Comparison of ENCODE assay signal across 20 cellular contexts in the genomic region with DNA sequence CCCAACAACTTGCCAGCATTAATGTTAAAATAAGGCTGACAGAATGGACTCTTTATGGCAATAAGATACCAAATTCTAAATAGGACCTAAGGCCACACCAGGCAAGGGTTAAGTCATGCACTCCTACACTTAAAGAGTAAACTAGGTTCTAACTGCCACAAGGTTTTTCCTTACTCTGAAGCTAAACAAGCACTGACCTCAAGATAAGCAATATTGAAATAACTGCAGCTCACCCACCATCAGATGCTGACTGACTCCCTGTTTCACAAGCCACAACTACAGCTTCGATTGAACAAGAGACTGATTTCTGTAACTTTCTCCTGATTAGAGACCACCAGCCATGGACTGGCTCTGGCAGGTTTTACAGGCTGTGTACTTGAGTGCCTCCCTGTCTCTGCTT.
A peak's percentile ranks its signal among the peaks of the same experiment; 100 is the strongest.
DNase-seq lines count a peak whose midpoint lies in the region; ATAC-seq, FAIRE-seq and TF ChIP-seq lines count a peak whose summit lies in the region.
"Had no signal": no experiment of that assay in that cellular context is flagged by ENCODE, and none has a peak within 500 bp of the region (broad histone marks: within the 10 kb centered on the region; RNA-seq: fewer than 3 reads in every experiment).

No MANE protein-coding gene starts in this region.

- peaks cover under 1% of the 10 kb centered on the region for H3K36me3 Mint-ChIP-seq in mesothelial cell of epicardium
- no peaks in the 10 kb centered on the region for H3K36me3 Mint-ChIP-seq in stimulated activated naive B cell treated with anti-CD40 and anti-IgM and Interleukin-4, amounts not matched to agents 10 μg/mL and 1 μg/mL and 100 μg/mL, for 72 hours
- H3K36me3 Mint-ChIP-seq: CD4-positive, CD25-positive, alpha-beta regulatory T cell had no signal

- no peak overlapping the region for H4K8ac ChIP-seq in IMR-90 (ENCODE audit: low read depth in 2 of 2, low read length in 2 of 2)

- no peak overlapping the region for H3K4me3 ChIP-seq in IMR-90 (ENCODE audit: insufficient read depth, low read depth, low read length)
- H3K4me3 ChIP-seq in RWPE2 (ENCODE audit: severe bottlenecking): no peak overlapping the region
- no peak overlapping the region for H3K4me3 ChIP-seq in hepatocyte
- no peak overlapping the region for H3K4me3 ChIP-seq in testis
- H3K4me3 ChIP-seq: HAP-1 had no signal

- H4K5ac ChIP-seq in IMR-90 (ENCODE audit: low read depth, low read length): no peak overlapping the region

- no peak overlapping the region for H3K9ac ChIP-seq in IMR-90 (ENCODE audit: low read depth, low read length)
- H3K9ac ChIP-seq: KMS-11 had no signal

- no peak for TF ChIP-seq CTCF in IMR-90 (conservative IDR thresholded peaks at IDR 0.05; ENCODE audit: low read depth, low read length)
- no peak for TF ChIP-seq CTCF in RWPE2 (IDR thresholded peaks at IDR 0.05; ENCODE audit: poor library complexity, severe bottlenecking)
- TF ChIP-seq CTCF in hepatocyte (IDR thresholded peaks at IDR 0.05; ENCODE audit: poor library complexity): no peak
- no peak for TF ChIP-seq CTCF in mesothelial cell of epicardium (IDR thresholded peaks at IDR 0.05; ENCODE audit: unreplicated experiment)
- no peak for TF ChIP-seq CTCF in testis (IDR thresholded peaks at IDR 0.05)

- no peaks in the 10 kb centered on the region for H3K9me2 ChIP-seq in hepatocyte (replicated peaks; ENCODE audit: insufficient read depth)

- DNase-seq in IMR-90: peak; percentile 36
- no peak for DNase-seq in RWPE2 (ENCODE audit: low spot score)
- no peak for DNase-seq in hepatocyte (ENCODE audit: low spot score)
- DNase-seq in urothelium cell line (ENCODE audit: low spot score): no peak
- no peak for DNase-seq in mesothelial cell of epicardium (ENCODE audit: low spot score in 2 of 2, unreplicated experiment in 2 of 2)
- no peak for DNase-seq in testis
- no peak for DNase-seq in stimulated activated naive B cell treated with anti-CD40 and anti-IgM and Interleukin-4, amounts not matched to agents 10 μg/mL and 1 μg/mL and 100 μg/mL, for 72 hours
- DNase-seq: ACHN; BE2C; C1 segment of cervical spinal cord; CD4-positive, CD25-positive, alpha-beta regulatory T cell; DMS153; GDM1 had no signal

- peaks cover 9% of the 10 kb centered on the region for H3K9me3 Mint-ChIP-seq in mesothelial cell of epicardium
- H3K9me3 Mint-ChIP-seq in stimulated activated naive B cell treated with anti-CD40 and anti-IgM and Interleukin-4, amounts not matched to agents 10 μg/mL and 1 μg/mL and 100 μg/mL, for 72 hours: no peaks in the 10 kb centered on the region
- H3K9me3 Mint-ChIP-seq: CD4-positive, CD25-positive, alpha-beta regulatory T cell had no signal

- no peaks in the 10 kb centered on the region for H3K79me2 ChIP-seq in hepatocyte

- H3K9me3 ChIP-seq in IMR-90 (ENCODE audit: control insufficient read depth, insufficient read depth, low read length): no peaks in the 10 kb centered on the region
- no peaks in the 10 kb centered on the region for H3K9me3 ChIP-seq in RWPE2 (ENCODE audit: severe bottlenecking)
- no peaks in the 10 kb centered on the region for H3K9me3 ChIP-seq in hepatocyte (ENCODE audit: low read depth)
- no peaks in the 10 kb centered on the region for H3K9me3 ChIP-seq in testis
- H3K9me3 ChIP-seq: BE2C, Caco-2, HAP-1 had no signal

- H4K20me1 ChIP-seq in IMR-90 (ENCODE audit: insufficient read depth, low read length) (no peaks in the 10 kb centered on the region), hepatocyte (ENCODE audit: insufficient read depth, poor library complexity, severe bottlenecking) (no peaks in the 10 kb centered on the region)

- H3K27ac ChIP-seq in IMR-90 (ENCODE audit: insufficient read depth, low read length): no peak overlapping the region
- peak overlapping the region; percentile 54 for H3K27ac ChIP-seq in RWPE2 (ENCODE audit: poor library complexity, severe bottlenecking)
- H3K27ac ChIP-seq in hepatocyte: peak overlapping the region; percentile 64
- no peak overlapping the region for H3K27ac ChIP-seq in testis
- H3K27ac ChIP-seq: KMS-11 had no signal

- H3K27ac Mint-ChIP-seq in mesothelial cell of epicardium: no peak overlapping the region
- no peak overlapping the region for H3K27ac Mint-ChIP-seq in stimulated activated naive B cell treated with anti-CD40 and anti-IgM and Interleukin-4, amounts not matched to agents 10 μg/mL and 1 μg/mL and 100 μg/mL, for 72 hours
- H3K27ac Mint-ChIP-seq: CD4-positive, CD25-positive, alpha-beta regulatory T cell had no signal

- TF ChIP-seq POLR2A in IMR-90 (IDR thresholded peaks at IDR 0.05; ENCODE audit: low read depth, low read length) (no peak), testis (IDR thresholded peaks at IDR 0.05) (no peak)

- no peak overlapping the region for H3K4me2 ChIP-seq in IMR-90 (ENCODE audit: low read depth, low read length)
- no peak overlapping the region for H3K4me2 ChIP-seq in hepatocyte
- H3K4me2 ChIP-seq: KMS-11 had no signal

- no peak overlapping the region for H4K91ac ChIP-seq in IMR-90 (ENCODE audit: insufficient read depth, low read depth, low read length)

- no peak overlapping the region for H2AK9ac ChIP-seq in IMR-90 (replicated peaks; ENCODE audit: low read depth, low read length, poor library complexity)

- peaks cover 8% of the 10 kb centered on the region for H3K4me1 Mint-ChIP-seq in mesothelial cell of epicardium
- no peaks in the 10 kb centered on the region for H3K4me1 Mint-ChIP-seq in stimulated activated naive B cell treated with anti-CD40 and anti-IgM and Interleukin-4, amounts not matched to agents 10 μg/mL and 1 μg/mL and 100 μg/mL, for 72 hours
- H3K4me1 Mint-ChIP-seq: CD4-positive, CD25-positive, alpha-beta regulatory T cell had no signal

- H2AK5ac ChIP-seq in IMR-90 (ENCODE audit: low read depth, low read length): no peak overlapping the region

- dilution Hi-C loops in IMR-90 (cut with HindIII; ENCODE audit: low sequenced_read_pairs, unreplicated experiment): no loop called here

- WGBS in IMR-90 (ENCODE audit: extremely low coverage in 2 of 2, insufficient read length in 1 of 2), 2 experiments: no CpG with 5 or more reads among the region's 1 CpG
- 11% methylated on average over 1 of the region's 1 CpG for WGBS in hepatocyte (ENCODE audit: low lambda C conversion rate, missing lambda C conversion rate)
- WGBS in testis, 2 donors: 43 to 71% methylated on average over 1 of the region's 1 CpG

- no peak for TF ChIP-seq RAD21 in IMR-90 (IDR thresholded peaks at IDR 0.05; ENCODE audit: low read length)

- H2AFZ ChIP-seq in IMR-90 (replicated peaks; ENCODE audit: low read length, poor library complexity) (no peak overlapping the region), hepatocyte (no peak overlapping the region)

- H3K18ac ChIP-seq in IMR-90 (ENCODE audit: low read depth, low read length): peak overlapping the region; percentile 46; the same call in 1 of the 2 replicates

- H3K27me3 ChIP-seq in IMR-90 (ENCODE audit: control insufficient read depth, insufficient read depth, low read length) (peaks cover 2% of the 10 kb centered on the region; the same call in 1 of the 2 replicates), RWPE2 (ENCODE audit: insufficient read depth, poor library complexity, severe bottlenecking) (no peaks in the 10 kb centered on the region), hepatocyte (no peaks in the 10 kb centered on the region), testis (no peaks in the 10 kb centered on the region)
- H3K27me3 ChIP-seq: BE2C had no signal

- no peak overlapping the region for H3K23ac ChIP-seq in IMR-90 (ENCODE audit: low read depth, low read length)

- POLR2A ChIA-PET in IMR-90 (lab: Charles Lee; ENCODE audit: unreplicated experiment): no interaction called here

- H3K36me3 ChIP-seq in IMR-90 (ENCODE audit: control insufficient read depth, insufficient read depth, low read length) (no peaks in the 10 kb centered on the region), RWPE2 (ENCODE audit: low read depth) (no peaks in the 10 kb centered on the region), hepatocyte (replicated peaks; ENCODE audit: insufficient read depth, low read depth) (no peaks in the 10 kb centered on the region), testis (ENCODE audit: low read depth, missing control alignments) (no peaks in the 10 kb centered on the region)
- H3K36me3 ChIP-seq: BE2C, HAP-1 had no signal

- in situ Hi-C loops in IMR-90 (cut with MboI; ENCODE audit: low sequenced_read_pairs): no loop called here

- CTCF ChIA-PET in IMR-90 (lab: Yijun Ruan, JAX): interaction anchor here (0.9 kb wide), 1 partner anchor 617 kb away, joined by 3 read pairs; no protein-coding TSS in a partner anchor

- no peaks in the 10 kb centered on the region for H3K27me3 Mint-ChIP-seq in mesothelial cell of epicardium (ENCODE audit: low read depth)
- no peaks in the 10 kb centered on the region for H3K27me3 Mint-ChIP-seq in stimulated activated naive B cell treated with anti-CD40 and anti-IgM and Interleukin-4, amounts not matched to agents 10 μg/mL and 1 μg/mL and 100 μg/mL, for 72 hours

- H2BK120ac ChIP-seq in IMR-90 (ENCODE audit: low read depth, low read length): no peak overlapping the region

- intact Hi-C loops in IMR-90 (cut with micrococcal nuclease) (no loop called here), testis (cut with DNase I; ENCODE audit: low total_unique reads) (no loop called here)

- H3K14ac ChIP-seq in IMR-90 (replicated peaks; ENCODE audit: low read depth, low read length): no peak overlapping the region

- H2BK20ac ChIP-seq in IMR-90 (ENCODE audit: low read depth, low read length): no peak overlapping the region

- no peaks in the 10 kb centered on the region for H3K79me1 ChIP-seq in IMR-90 (ENCODE audit: low read depth in 1 of 2, low read length in 2 of 2)

- H3K56ac ChIP-seq in IMR-90 (ENCODE audit: extremely low read depth, insufficient read depth, low read length): no peak overlapping the region

- BruUV-seq in IMR-90 (replicated peaks; lab: Mats Ljungman, UMichigan): no TSS peak

- no peak overlapping the region for H2BK15ac ChIP-seq in IMR-90 (ENCODE audit: low read depth, low read length)

- H3K9me1 ChIP-seq in IMR-90 (ENCODE audit: insufficient read depth, low read length): no peaks in the 10 kb centered on the region

- peak; percentile 35 for FAIRE-seq in urothelium cell line (lab: Jason Lieb, UNC)
- FAIRE-seq: A204.1, GM19239, H1 had no signal

- H3K4me3 Mint-ChIP-seq in mesothelial cell of epicardium: no peak overlapping the region
- no peak overlapping the region for H3K4me3 Mint-ChIP-seq in stimulated activated naive B cell treated with anti-CD40 and anti-IgM and Interleukin-4, amounts not matched to agents 10 μg/mL and 1 μg/mL and 100 μg/mL, for 72 hours
- H3K4me3 Mint-ChIP-seq: CD4-positive, CD25-positive, alpha-beta regulatory T cell had no signal

- H3K4ac ChIP-seq in IMR-90 (ENCODE audit: low read depth, low read length): no peak overlapping the region

- no peak overlapping the region for H2BK5ac ChIP-seq in IMR-90 (ENCODE audit: low read depth, low read length, poor library complexity, severe bottlenecking)

- ATAC-seq in IMR-90 (ENCODE audit: low read depth) (peak; percentile 69), RWPE2 (ENCODE audit: low read depth) (no peak), HG03442 (IDR thresholded peaks at IDR 0.05; ENCODE audit: unreplicated experiment) (no peak)
- no peak for ATAC-seq in stimulated activated naive B cell treated with anti-CD40 and anti-IgM and Interleukin-4, amounts not matched to agents 10 μg/mL and 1 μg/mL and 100 μg/mL, for 72 hours (replicated peaks)

- H3K4me1 ChIP-seq in IMR-90 (ENCODE audit: control insufficient read depth, insufficient read depth, low read length): peaks cover 5% of the 10 kb centered on the region; the same call in 1 of the 2 replicates
- peaks cover 15% of the 10 kb centered on the region for H3K4me1 ChIP-seq in RWPE2 (ENCODE audit: insufficient read depth, poor library complexity, severe bottlenecking)
- H3K4me1 ChIP-seq in hepatocyte (ENCODE audit: insufficient read depth): no peaks in the 10 kb centered on the region
- no peaks in the 10 kb centered on the region for H3K4me1 ChIP-seq in testis
- H3K4me1 ChIP-seq: BE2C had no signal

Comparison
In these comparisons a context has a peak if more than half of its experiments do, and no peak if none do; other contexts are left out.
1. H3K27ac ChIP-seq: peak in RWPE2 (single experiment) and hepatocyte (single experiment); none in IMR-90 (single experiment) and testis (0 of 2).